ENCODE assay signal across 1 cellular context in the genomic region with DNA sequence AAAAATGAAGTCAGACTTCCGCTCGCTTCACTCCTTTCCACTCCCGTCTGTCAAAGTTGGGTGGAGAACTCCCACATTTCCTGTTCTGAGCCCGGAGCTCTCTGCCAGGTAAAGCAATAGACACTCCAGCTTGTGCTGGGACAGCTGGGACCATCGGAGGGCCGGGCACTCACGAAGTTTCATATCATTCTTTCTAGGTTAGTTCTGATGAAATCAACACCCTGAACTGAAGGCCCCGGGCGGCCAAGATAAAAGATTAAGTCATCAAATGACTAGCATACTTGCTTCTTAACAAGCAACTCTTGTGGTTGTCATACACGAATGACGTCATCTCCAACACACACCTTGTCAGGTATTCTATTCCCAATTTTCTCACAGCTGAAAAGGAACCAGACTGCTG.
TF ChIP-seq lines count a peak whose summit lies in the region.

No MANE protein-coding gene starts in this region.

TF ChIP-seq in GM12878, 131 proteins besides CTCF, POLR2A, EP300 and RAD21:
- no peak for TF ChIP-seq NBN (IDR thresholded peaks at IDR 0.05)
- TF ChIP-seq TCF7 (IDR thresholded peaks at IDR 0.05; ENCODE audit: borderline replicate concordance) = no peak
- TF ChIP-seq YY1 (IDR thresholded peaks at IDR 0.05; ENCODE audit: low read depth, low read length) = no peak
- peak; percentile 55; the same call in 1 of the 2 replicates for TF ChIP-seq ATF7 (IDR thresholded peaks at IDR 0.05; ENCODE audit: low read depth)
- no peak for TF ChIP-seq BMI1 (IDR thresholded peaks at IDR 0.05; ENCODE audit: borderline replicate concordance)
- no peak for TF ChIP-seq BRCA1 (IDR thresholded peaks at IDR 0.05; ENCODE audit: low read depth, low read length)
TF ChIP-seq in GM12878: peak in this region for 1.
